1 cellular context compared by ENCODE assay signal in the genomic region with DNA sequence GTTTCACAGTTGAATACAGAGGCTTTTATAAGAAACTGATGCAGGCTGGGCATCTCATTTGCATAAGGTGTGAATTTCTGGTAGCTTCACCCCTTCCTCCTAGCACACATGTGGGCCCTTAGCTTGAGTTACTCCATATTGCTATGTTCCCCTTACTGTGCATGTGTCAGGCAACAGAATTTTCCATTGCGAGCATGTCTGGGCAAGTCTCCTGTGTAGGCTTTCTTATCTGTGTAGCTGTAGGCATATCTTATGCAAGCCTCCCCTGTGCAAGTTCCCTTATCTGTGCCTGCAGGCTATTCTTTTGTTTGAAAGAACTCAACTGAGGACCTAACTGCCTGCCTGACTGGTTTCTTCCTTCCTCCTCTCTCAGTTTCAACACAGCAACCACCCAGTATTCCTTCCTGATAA.
A peak's percentile ranks its signal among the peaks of the same experiment; 100 is the strongest.
TF ChIP-seq lines count a peak whose summit lies in the region.

No MANE protein-coding gene starts in this region.

TF ChIP-seq in HEK293, 187 proteins besides CTCF, POLR2A, EP300 and RAD21 (continued from another document):
- TF ChIP-seq TSHZ1 (tag by site-specific recombination; IDR thresholded peaks at IDR 0.05; ENCODE audit: borderline replicate concordance) (no peak), SETDB1 (IDR thresholded peaks at IDR 0.05; ENCODE audit: insufficient read length, low read length) (peak; percentile 55)
TF ChIP-seq in HEK293: peak in this region for 2.
